In genomic region chr1:161172349-161172748, GRCh38 we compare ENCODE assay signal across 1 cellular context.
TF ChIP-seq lines count a peak whose summit lies in the region.

No MANE protein-coding gene starts in this region.

TF ChIP-seq in HEK293T, 16 proteins besides CTCF, POLR2A, EP300 and RAD21 (continued from another document):
- TF ChIP-seq TARDBP (IDR thresholded peaks at IDR 0.05): no peak
- TF ChIP-seq ZNF384 (IDR thresholded peaks at IDR 0.05): no peak
- TF ChIP-seq NFRKB (IDR thresholded peaks at IDR 0.05): no peak
